In the genomic region with DNA sequence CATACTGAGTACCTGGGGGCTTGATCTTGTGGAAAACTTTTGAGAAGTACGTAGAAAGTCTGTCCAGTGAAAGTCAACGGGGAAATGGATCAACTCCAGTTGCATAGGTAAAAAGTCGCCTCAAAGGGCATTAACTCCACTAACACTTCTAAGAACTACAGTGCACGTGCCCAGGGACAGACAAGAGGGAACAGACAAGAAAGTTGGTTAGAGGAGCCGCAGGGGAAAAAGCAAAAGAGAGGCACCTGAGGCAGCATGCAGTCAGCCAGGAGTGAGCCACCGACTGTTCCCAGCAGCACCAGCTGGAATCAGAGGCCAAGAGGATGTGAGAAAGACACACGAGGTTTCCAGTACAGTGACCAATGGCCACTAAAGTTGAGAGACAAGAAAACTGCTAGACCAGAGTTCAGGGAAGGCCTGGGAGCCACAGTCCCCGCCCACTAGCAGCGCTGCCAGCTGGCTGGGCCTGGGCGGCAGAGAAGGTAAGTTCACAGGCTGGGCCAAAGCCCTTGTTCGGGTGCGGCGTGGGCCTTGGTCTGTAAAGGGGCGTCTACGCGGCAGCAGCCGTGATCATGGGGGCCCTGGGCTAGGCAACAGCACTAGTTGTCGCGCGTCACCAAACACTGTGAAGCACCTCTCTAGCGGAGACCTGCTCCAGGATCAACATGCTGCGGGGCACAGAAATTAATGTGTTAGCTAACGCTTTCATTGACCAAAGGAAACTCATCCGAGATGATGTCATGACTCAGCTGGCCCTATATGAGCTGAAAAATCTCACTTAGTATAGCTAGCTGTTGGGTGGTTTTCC, we compare ENCODE assay signal across 10 cellular contexts. TPM values are rescaled to one million over a fixed set of nuclear protein-coding genes. Genes with fewer than 3 reads are reported as not detected.
DNase-seq lines count a peak whose midpoint lies in the region; ATAC-seq and TF ChIP-seq lines count a peak whose summit lies in the region.
"Had no signal": no experiment of that assay in that cellular context is flagged by ENCODE, and none has a peak within 500 bp of the region (broad histone marks: within the 10 kb centered on the region; RNA-seq: fewer than 3 reads in every experiment).

No MANE protein-coding gene starts in this region.

- H3K27me3 ChIP-seq in RWPE2 (ENCODE audit: insufficient read depth, poor library complexity, severe bottlenecking) = no peaks in the 10 kb centered on the region

- H3K4me1 ChIP-seq in RWPE2 (ENCODE audit: insufficient read depth, poor library complexity, severe bottlenecking) = peaks cover 92% of the 10 kb centered on the region

- intact Hi-C loops in left cardiac atrium (cut with DNase I) = loop anchor here in 1 of 2 donors (10.0 kb wide), 1 partner anchor 61 kb away; no protein-coding TSS in a partner anchor
- intact Hi-C loops in sciatic nerve (cut with DNase I) = loop anchor here (10.0 kb wide), 1 partner anchor 619 kb away; no protein-coding TSS in a partner anchor

- no peak overlapping the region for H3K4me3 ChIP-seq in RWPE2 (ENCODE audit: severe bottlenecking)

- ATAC-seq in GM19467 (IDR thresholded peaks at IDR 0.05; ENCODE audit: unreplicated experiment) (peak; percentile 12), RWPE2 (ENCODE audit: low read depth) (peak; percentile 10; the same call in 2 of the 3 replicates), left cardiac atrium (peak; percentile 19 to 46), sciatic nerve (peak; percentile 34), HG03342 (IDR thresholded peaks at IDR 0.05; ENCODE audit: unreplicated experiment) (no peak)

- no peaks in the 10 kb centered on the region for H3K9me3 ChIP-seq in RWPE2 (ENCODE audit: severe bottlenecking)

- peaks cover 45% of the 10 kb centered on the region for H3K36me3 ChIP-seq in RWPE2 (ENCODE audit: low read depth)

- DNase-seq in RWPE2 (ENCODE audit: low spot score) (no peak), left cardiac atrium (peak; percentile 22), sciatic nerve (ENCODE audit: low spot score) (no peak), EL (no peak), NCI-H524 (lab: John Stamatoyannopoulos, UW) (no peak)
- DNase-seq in activated effector memory CD4-positive, alpha-beta T cell treated with anti-CD3 and anti-CD28 coated beads, Interleukin-2, amount 50 U/mL, for 16 hours = no peak
- DNase-seq: activated CD8-positive, alpha-beta memory T cell treated with anti-CD3 and anti-CD28 coated beads for 24 hours; stimulated activated CD4-positive, alpha-beta T cell treated with anti-CD3 and anti-CD28 coated beads, Interleukin-12 subunit alpha, Interleukin-12 subunit beta, amount 100 ng/mL, for 4 hours had no signal

- H3K27ac ChIP-seq in RWPE2 (ENCODE audit: poor library complexity, severe bottlenecking) = peak overlapping the region; percentile 21

- no peak for TF ChIP-seq CTCF in RWPE2 (IDR thresholded peaks at IDR 0.05; ENCODE audit: poor library complexity, severe bottlenecking)

RNA-seq across cellular contexts. Expression of a gene that starts 14.0 kb away (rescaled TPM):
- total RNA-seq in left cardiac atrium = 100 to 1,000 TPM; 462 to 660 TPM
- total RNA-seq in sciatic nerve = 373 TPM
